17 cellular contexts compared by ENCODE assay signal in genomic region chr4:74335341-74336019, GRCh38. TPM values are rescaled to one million over a fixed set of nuclear protein-coding genes. Genes with fewer than 3 reads are reported as not detected.
DNase-seq lines count a peak whose midpoint lies in the region; ATAC-seq and TF ChIP-seq lines count a peak whose summit lies in the region.
"Had no signal": no experiment of that assay in that cellular context is flagged by ENCODE, and none has a peak within 500 bp of the region (broad histone marks: within the 10 kb centered on the region; RNA-seq: fewer than 3 reads in every experiment).

No MANE protein-coding gene starts in this region.

- no peak overlapping the region for H3K9ac ChIP-seq in MM.1S (ENCODE audit: low read length)

- no peak overlapping the region for H3K4me2 ChIP-seq in MM.1S (ENCODE audit: low read depth, low read length)

- ATAC-seq in GM19035 (IDR thresholded peaks at IDR 0.05; ENCODE audit: unreplicated experiment): peak; percentile 74
- peak; percentile 81 for ATAC-seq in HG02571 (IDR thresholded peaks at IDR 0.05; ENCODE audit: unreplicated experiment)
- peak; percentile 88 for ATAC-seq in HG03432 (IDR thresholded peaks at IDR 0.05; ENCODE audit: unreplicated experiment)
- ATAC-seq in lower lobe of right lung: peak; percentile 19 to 28
- ATAC-seq: activated T-cell treated with anti-CD3 and anti-CD28 coated beads, Interleukin-2, amount 50 U/mL, for 72 hours; naive thymus-derived CD8-positive, alpha-beta T cell had no signal

- no peak overlapping the region for H2AFZ ChIP-seq in MM.1S (ENCODE audit: low read length)

- H3K4me1 ChIP-seq in lower lobe of right lung: no peaks in the 10 kb centered on the region
- no peaks in the 10 kb centered on the region for H3K4me1 ChIP-seq in MM.1S (ENCODE audit: low read length)
- H3K4me1 ChIP-seq in HAP-1: no peaks in the 10 kb centered on the region

- H3K27me3 ChIP-seq in lower lobe of right lung (ENCODE audit: low read depth) (no peaks in the 10 kb centered on the region), MM.1S (replicated peaks; ENCODE audit: insufficient read depth, low read length) (no peaks in the 10 kb centered on the region), HAP-1 (ENCODE audit: low read depth) (peaks cover 2% of the 10 kb centered on the region; the same call in 1 of the 2 replicates)

- no peaks in the 10 kb centered on the region for H3F3A ChIP-seq in MM.1S (ENCODE audit: insufficient read depth, low read length)

- in situ Hi-C loops in HAP-1 (cut with MboI; ENCODE audit: low sequenced_read_pairs): no loop called here

- H3K9me2 ChIP-seq in MM.1S (replicated peaks; ENCODE audit: insufficient read depth, low read length): no peaks in the 10 kb centered on the region

- H3K27ac ChIP-seq in lower lobe of right lung (no peak overlapping the region), MM.1S (ENCODE audit: low read length) (no peak overlapping the region)
- H3K27ac ChIP-seq: SK-N-MC had no signal

- H3K36me3 ChIP-seq in lower lobe of right lung (no peaks in the 10 kb centered on the region), MM.1S (replicated peaks; ENCODE audit: insufficient read depth, low read length) (no peaks in the 10 kb centered on the region), HAP-1 (replicated peaks) (no peaks in the 10 kb centered on the region)

- DNase-seq in lower lobe of right lung: no peak
- DNase-seq in SHP77 treated with DMSO at 0.1 percent for 48 hours (lab: John Stamatoyannopoulos, UW): no peak
- no peak for DNase-seq in MM.1S
- DNase-seq in NCI-H1436 (lab: John Stamatoyannopoulos, UW): no peak
- DNase-seq in HAP-1 (ENCODE audit: low spot score in 2 of 2): no peak
- DNase-seq: activated T-cell treated with anti-CD3 and anti-CD28 coated beads, Interleukin-2, amount 50 U/mL, for 72 hours; CD4-positive, alpha-beta memory T cell; kidney; naive thymus-derived CD8-positive, alpha-beta T cell; NCI-H1417 treated with DMSO at 0.1 percent for 48 hours; NCI-H524 treated with DMSO at 0.1 percent for 48 hours had no signal

- intact Hi-C loops in lower lobe of right lung (cut with DNase I): no loop called here

- H3K9me3 ChIP-seq in lower lobe of right lung (no peaks in the 10 kb centered on the region), MM.1S (replicated peaks; ENCODE audit: insufficient read depth, low read length) (no peaks in the 10 kb centered on the region), HAP-1 (no peaks in the 10 kb centered on the region)

- H4K20me1 ChIP-seq in MM.1S (ENCODE audit: insufficient read depth, low read length): no peaks in the 10 kb centered on the region

- H3K79me2 ChIP-seq in MM.1S (ENCODE audit: low read length): no peaks in the 10 kb centered on the region

- H3K4me3 ChIP-seq in lower lobe of right lung (no peak overlapping the region), MM.1S (ENCODE audit: low read length) (no peak overlapping the region), HAP-1 (no peak overlapping the region)
- H3K4me3 ChIP-seq: SK-N-MC had no signal

- TF ChIP-seq CTCF in lower lobe of right lung (IDR thresholded peaks at IDR 0.05) (no peak), MM.1S (IDR thresholded peaks at IDR 0.05; ENCODE audit: low read length) (no peak)

RNA-seq across cellular contexts. Expression of gene EPGN, which starts 27.2 kb away (rescaled TPM):
- total RNA-seq in lower lobe of right lung: 2.5 TPM
- total RNA-seq: frontal cortex, H1 had no signal

RNA-seq across cellular contexts. Expression of gene EREG, which starts 29.5 kb away (rescaled TPM):
- total RNA-seq in lower lobe of right lung: 1.1 TPM
- total RNA-seq: CD4-positive, alpha-beta memory T cell; frontal cortex; H1; naive thymus-derived CD8-positive, alpha-beta T cell had no signal

Comparison
In these comparisons a context has a peak if more than half of its experiments do, and no peak if none do; other contexts are left out.
1. ATAC-seq: peak in every context shown above with its lines; median percentile 88 in HG03432; 81 in HG02571; 74 in GM19035; 24 in lower lobe of right lung.